In the genomic region with DNA sequence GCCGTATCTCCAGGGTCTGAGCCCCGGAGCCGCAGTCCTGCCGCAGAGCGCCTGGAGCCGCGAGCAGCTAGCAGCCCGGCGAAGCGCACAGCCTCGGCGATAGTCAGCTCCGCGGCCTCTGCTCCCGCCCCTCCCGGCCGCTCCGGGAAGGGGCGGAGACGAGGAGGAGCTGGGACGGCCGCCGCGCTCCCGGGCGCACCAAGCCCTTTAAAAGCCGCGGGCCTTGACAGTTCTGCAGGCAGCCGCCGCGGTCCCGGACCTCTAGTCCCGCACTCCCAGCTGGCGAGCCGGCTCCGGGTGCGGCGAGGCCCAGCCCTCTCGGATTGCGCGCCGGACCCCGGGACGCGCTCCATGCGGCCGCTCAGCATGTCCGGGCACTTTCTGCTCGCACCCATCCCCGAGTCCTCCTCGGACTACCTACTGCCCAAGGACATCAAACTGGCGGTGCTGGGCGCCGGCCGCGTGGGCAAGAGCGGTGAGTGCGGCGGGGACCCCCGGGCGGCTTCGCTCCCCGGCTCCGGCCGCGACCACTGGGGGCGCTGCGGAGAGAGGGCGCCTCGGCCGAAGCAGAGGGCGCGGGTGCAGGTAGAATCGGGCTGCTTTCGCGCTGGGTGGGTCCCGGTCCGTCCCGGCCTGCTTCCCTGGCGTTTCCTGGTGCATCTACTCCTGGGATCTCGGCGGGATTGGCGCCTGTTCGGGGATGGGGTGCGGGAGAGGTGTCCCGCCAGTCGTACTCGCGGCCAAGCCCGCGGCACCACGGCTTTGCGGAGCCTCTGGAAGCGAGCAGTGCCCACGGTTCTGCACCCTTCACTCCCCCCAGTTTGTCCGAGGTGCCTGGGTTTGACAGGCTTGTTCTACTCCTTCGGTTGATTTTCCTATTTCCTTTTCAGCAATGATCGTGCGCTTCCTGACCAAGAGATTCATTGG, we compare ENCODE assay signal across 1 cellular context.
TF ChIP-seq lines count a peak whose summit lies in the region.

Gene RASL11A (plus strand): TSS at position 237 of the 927 bp plus-strand sequence. CDS start 115 bp downstream, at position 352.

TF ChIP-seq in IMR-90, 13 proteins besides CTCF, POLR2A, EP300 and RAD21 (continued from another document):
- TF ChIP-seq ELK1 (IDR thresholded peaks at IDR 0.05; ENCODE audit: borderline replicate concordance, low read depth, low read length) (no peak), NFE2L2 (IDR thresholded peaks at IDR 0.05; ENCODE audit: low read depth, low read length) (no peak), MXI1 (IDR thresholded peaks at IDR 0.05; ENCODE audit: borderline replicate concordance, low read depth, low read length) (peak; percentile 56), RCOR1 (IDR thresholded peaks at IDR 0.05; ENCODE audit: insufficient replicate concordance, low read length) (no peak), MAFK (IDR thresholded peaks at IDR 0.05; ENCODE audit: low read depth, low read length) (no peak), CEBPB (IDR thresholded peaks at IDR 0.05; ENCODE audit: low read depth, low read length) (no peak)
